ENCODE assay signal across 29 cellular contexts in the genomic region with DNA sequence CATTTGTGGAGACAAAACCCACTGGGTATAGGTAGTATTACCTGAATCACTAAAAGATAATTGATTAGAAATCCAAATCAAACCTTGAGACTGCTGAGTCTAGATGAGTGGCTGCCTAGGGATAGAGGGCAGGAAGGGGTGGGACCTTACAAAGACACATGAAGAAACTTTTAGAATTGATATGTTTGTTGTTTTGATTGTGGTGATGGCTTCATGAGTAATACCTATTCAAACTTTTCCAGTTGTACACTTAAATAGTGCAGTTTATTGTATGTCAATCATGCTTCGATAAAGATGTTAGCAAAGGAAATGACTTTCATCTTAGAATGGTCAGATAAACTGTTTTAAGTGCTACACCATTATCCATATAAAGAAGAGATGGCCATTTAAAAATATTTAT.
"Had no signal": no experiment of that assay in that cellular context is flagged by ENCODE, and none has a peak within 500 bp of the region (broad histone marks: within the 10 kb centered on the region; RNA-seq: fewer than 3 reads in every experiment).

No MANE protein-coding gene starts in this region.

- FAIRE-seq: astrocyte, colon, frontal cortex had no signal

- H3K36me3 ChIP-seq: brain microvascular endothelial cell, WERI-Rb-1 had no signal

- H3K27ac ChIP-seq: brain microvascular endothelial cell, WERI-Rb-1 had no signal

- H3K27me3 ChIP-seq: brain microvascular endothelial cell had no signal

- ATAC-seq: activated CD4-positive, CD25-positive, alpha-beta regulatory T cell treated with anti-CD3 and anti-CD28 coated beads, Interleukin-2, amount 50 U/mL, for 24 hours; activated CD8-positive, alpha-beta T cell treated with anti-CD3 and anti-CD28 coated beads for 36 hours; activated T-cell treated with anti-CD3 and anti-CD28 coated beads, Interleukin-2, amount 50 U/mL, for 4 hours; activated T-helper 17 cell treated with anti-CD3 and anti-CD28 coated beads, Interleukin-2, amount 50 U/mL, for 72 hours; effector memory CD8-positive, alpha-beta T cell; esophagus mucosa had no signal

- DNase-seq: activated B cell treated with CpG ODN at 0.5 μM for 24 hours; activated CD4-positive, alpha-beta T cell treated with anti-CD3 and anti-CD28 coated beads for 48 hours; activated CD4-positive, alpha-beta T cell treated with anti-CD3 and anti-CD28 coated beads, Interleukin-2, amount 50 U/mL, for 1 hour; activated CD4-positive, alpha-beta T cell treated with anti-CD3 and anti-CD28 coated beads, Interleukin-2, amount 50 U/mL, for 48 hours; activated CD8-positive, alpha-beta memory T cell treated with anti-CD3 and anti-CD28 coated beads for 24 hours; activated CD8-positive, alpha-beta T cell treated with anti-CD3 and anti-CD28 coated beads for 36 hours; activated effector memory CD4-positive, alpha-beta T cell treated with Interleukin-2 at 50 U/mL for 16 hours; activated gamma-delta T cell treated with Interleukin-2 at 50 U/mL for 16 hours; activated naive CD4-positive, alpha-beta T cell treated with anti-CD3 and anti-CD28 coated beads, Interleukin-2, amount 50 U/mL, for 16 hours; activated naive CD4-positive, alpha-beta T cell treated with Interleukin-2 at 50 U/mL for 16 hours; activated T-cell treated with anti-CD3 and anti-CD28 coated beads, Interleukin-2, amount 50 U/mL, for 4 hours; amniotic stem cell; anterior cingulate cortex; brain microvascular endothelial cell; caudate nucleus; cortex of kidney; dermis blood vessel endothelial cell; effector CD4-positive, alpha-beta T cell; effector memory CD8-positive, alpha-beta T cell; head of caudate nucleus; hippocampal formation; T1000; WERI-Rb-1 had no signal
